8 cellular contexts compared by ENCODE assay signal in the genomic region with DNA sequence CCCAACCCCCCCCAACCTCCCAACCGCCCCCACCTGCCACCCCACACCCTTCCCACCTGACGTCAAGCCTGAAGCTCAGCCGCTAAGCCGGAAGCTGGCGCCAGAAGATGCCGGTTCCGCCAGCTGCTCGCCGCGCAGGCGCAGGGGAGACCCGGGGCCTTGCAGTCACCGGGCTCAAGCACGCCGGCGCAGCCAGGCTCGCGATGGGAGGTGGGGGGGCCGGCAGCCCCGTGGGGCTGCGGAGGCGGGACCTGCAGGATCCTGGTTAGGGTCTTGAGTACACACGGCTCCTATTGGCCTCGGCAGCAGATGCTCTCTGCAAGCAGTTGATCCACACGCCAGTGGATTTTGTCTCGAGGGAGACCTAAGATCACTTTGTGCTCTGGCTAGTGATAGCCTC. TPM values are rescaled to one million over a fixed set of nuclear protein-coding genes. Genes with fewer than 3 reads are reported as not detected.
DNase-seq lines count a peak whose midpoint lies in the region; ATAC-seq, FAIRE-seq and TF ChIP-seq lines count a peak whose summit lies in the region.

Gene LIG4 (minus strand): TSS at position 109 of the 400 bp plus-strand sequence. CDS start 4,268 bp downstream, outside the sequence.

- no peak for TF ChIP-seq CTCF in HepG2 (CRISPR knock-in tag; IDR thresholded peaks at IDR 0.05)

- H3K27me3 ChIP-seq in HepG2 (ENCODE audit: control insufficient read depth in 1 of 2, insufficient read depth in 2 of 2, low read length in 2 of 2) = no peaks in the 10 kb centered on the region; a peak in 1 of 5 replicates

- CTCF ChIA-PET in HepG2 (lab: Yijun Ruan, JAX; ENCODE audit: low intra/inter-chr PET ratio, low total read pairs) = no interaction called here

- peak within 1 kb of the TSS; percentile 74 for H3K4me2 ChIP-seq in HepG2 (ENCODE audit: low read depth, low read length)

- peak within 1 kb of the TSS; percentile 53; the same call in 1 of the 2 replicates for H3K9ac ChIP-seq in HepG2 (ENCODE audit: insufficient read depth, low read depth, low read length)

- no TSS peak for BruUV-seq in HepG2 (replicated peaks; lab: Mats Ljungman, UMichigan)

- TF ChIP-seq EP300 in HepG2 (IDR thresholded peaks at IDR 0.05; ENCODE audit: low read depth in 2 of 2, low read length in 2 of 2) (no peak), HepG2 (CRISPR knock-in tag; IDR thresholded peaks at IDR 0.05; ENCODE audit: borderline replicate concordance) (no peak)

- H3K27ac ChIP-seq in HepG2 (ENCODE audit: extremely low read length, insufficient read depth, low read length) = peak within 1 kb of the TSS; percentile 43

- peak within 1 kb of the TSS; percentile 45 to 67 (median 61) for H3K4me3 ChIP-seq in HepG2 (replicated peaks in 1 of 3; ENCODE audit: insufficient read depth in 1 of 3, low read depth in 2 of 3, low read length in 3 of 3)

- H3K79me2 ChIP-seq in HepG2 (ENCODE audit: insufficient read depth, low read length) = peaks cover 28% of the 10 kb centered on the region

- FAIRE-seq in HepG2 (lab: Jason Lieb, UNC) = peak; percentile 52

- POLR2A ChIA-PET in HepG2 (lab: Yijun Ruan, JAX) = no interaction called here

- intact Hi-C loops in HepG2 (cut with micrococcal nuclease; ENCODE audit: unreplicated experiment) = loop anchor here (5.0 kb wide), 1 partner anchor 38 kb away; no protein-coding TSS in a partner anchor

- peaks cover 32% of the 10 kb centered on the region for H3K4me1 ChIP-seq in HepG2 (ENCODE audit: insufficient read depth, low read length)

- no peaks in the 10 kb centered on the region for H3K36me3 ChIP-seq in HepG2 (replicated peaks in 1 of 2; ENCODE audit: control insufficient read depth in 1 of 2, insufficient read depth in 2 of 2, low read length in 2 of 2)

- peak; percentile 17; the same call in 1 of the 2 replicates for TF ChIP-seq RAD21 in HepG2 (CRISPR knock-in tag; IDR thresholded peaks at IDR 0.05)

- in situ Hi-C loops in HepG2 (cut with HindIII; ENCODE audit: extremely low pct_ligation_motif_present, low pct_unique_long_range_greater_than_20kb) = loop anchor here (25.0 kb wide), 1 partner anchor 1897 kb away; no protein-coding TSS in a partner anchor

- no peak within 1 kb of the TSS for H2AFZ ChIP-seq in HepG2 (ENCODE audit: low read length)

- no peaks in the 10 kb centered on the region for H4K20me1 ChIP-seq in HepG2 (ENCODE audit: insufficient read depth, low read length)

- ATAC-seq in GM19351 (IDR thresholded peaks at IDR 0.05; ENCODE audit: unreplicated experiment) (peak; percentile 62), HG03520 (IDR thresholded peaks at IDR 0.05; ENCODE audit: unreplicated experiment) (peak; percentile 59), HepG2 (peak; percentile 74)

- 2% methylated on average over 22 of the region's 26 CpGs for WGBS in HepG2 (ENCODE audit: low lambda C conversion rate)

- TF ChIP-seq POLR2A in HepG2 (IDR thresholded peaks at IDR 0.05; ENCODE audit: insufficient read depth in 1 of 2, low read depth in 2 of 2, low read length in 2 of 2) = peak; percentile 37 to 55; a peak in 2 of 4 replicates

- no peaks in the 10 kb centered on the region for H3K9me3 ChIP-seq in HepG2 (ENCODE audit: low read length)

- DNase-seq in C1 segment of cervical spinal cord (lab: John Stamatoyannopoulos, UW) (peak; percentile 9 to 94 (median 84)), NCI-H69 (lab: John Stamatoyannopoulos, UW) (peak; percentile 99), dermis blood vessel endothelial cell (peak; percentile 97), HepG2 (ENCODE audit: low spot score) (peak; percentile 79)
- peak; percentile 90 for DNase-seq in activated CD4-positive, alpha-beta T cell treated with anti-CD3 and anti-CD28 coated beads, Interleukin-2, amount 50 U/mL, for 1 hour
- peak; percentile 82 for DNase-seq in stimulated activated CD4-positive, alpha-beta T cell treated with anti-CD3 and anti-CD28 coated beads, Interleukin-2, amount 100 ng/mL, for 48 hours

TF ChIP-seq in HepG2, 621 proteins besides CTCF, POLR2A, EP300 and RAD21 (continues in another document):
- TF ChIP-seq KDM5B (CRISPR knock-in tag; IDR thresholded peaks at IDR 0.05; ENCODE audit: borderline replicate concordance) (no peak), POLR2AphosphoS2 (IDR thresholded peaks at IDR 0.05; ENCODE audit: low read depth, low read length) (no peak), ZBTB7B (CRISPR knock-in tag; IDR thresholded peaks at IDR 0.05) (no peak), NFE2L1 (CRISPR knock-in tag; IDR thresholded peaks at IDR 0.05; ENCODE audit: borderline replicate concordance) (no peak), RORA (CRISPR knock-in tag; IDR thresholded peaks at IDR 0.05) (no peak), ATF7 (IDR thresholded peaks at IDR 0.05) (no peak), ATF7 (CRISPR knock-in tag; IDR thresholded peaks at IDR 0.05) (no peak), ZNF749 (CRISPR knock-in tag; IDR thresholded peaks at IDR 0.05; ENCODE audit: borderline replicate concordance) (no peak), POLR2AphosphoS5 (IDR thresholded peaks at IDR 0.05; ENCODE audit: low read depth, low read length) (no peak), GATAD2A (CRISPR knock-in tag; IDR thresholded peaks at IDR 0.05) (no peak), ZKSCAN1 (IDR thresholded peaks at IDR 0.05; ENCODE audit: low read length) (no peak), FOXM1 (CRISPR knock-in tag; IDR thresholded peaks at IDR 0.05) (no peak), SAP130 (CRISPR knock-in tag; IDR thresholded peaks at IDR 0.05; ENCODE audit: low read depth) (peak; percentile 91), RBM22 (optimal IDR thresholded peaks at IDR 0.05; ENCODE audit: low read length) (no peak), NR1H2 (CRISPR knock-in tag; IDR thresholded peaks at IDR 0.05; ENCODE audit: borderline replicate concordance, low read depth) (no peak), RFX3 (CRISPR knock-in tag; IDR thresholded peaks at IDR 0.05) (no peak)
- TF ChIP-seq, protein P1, sequence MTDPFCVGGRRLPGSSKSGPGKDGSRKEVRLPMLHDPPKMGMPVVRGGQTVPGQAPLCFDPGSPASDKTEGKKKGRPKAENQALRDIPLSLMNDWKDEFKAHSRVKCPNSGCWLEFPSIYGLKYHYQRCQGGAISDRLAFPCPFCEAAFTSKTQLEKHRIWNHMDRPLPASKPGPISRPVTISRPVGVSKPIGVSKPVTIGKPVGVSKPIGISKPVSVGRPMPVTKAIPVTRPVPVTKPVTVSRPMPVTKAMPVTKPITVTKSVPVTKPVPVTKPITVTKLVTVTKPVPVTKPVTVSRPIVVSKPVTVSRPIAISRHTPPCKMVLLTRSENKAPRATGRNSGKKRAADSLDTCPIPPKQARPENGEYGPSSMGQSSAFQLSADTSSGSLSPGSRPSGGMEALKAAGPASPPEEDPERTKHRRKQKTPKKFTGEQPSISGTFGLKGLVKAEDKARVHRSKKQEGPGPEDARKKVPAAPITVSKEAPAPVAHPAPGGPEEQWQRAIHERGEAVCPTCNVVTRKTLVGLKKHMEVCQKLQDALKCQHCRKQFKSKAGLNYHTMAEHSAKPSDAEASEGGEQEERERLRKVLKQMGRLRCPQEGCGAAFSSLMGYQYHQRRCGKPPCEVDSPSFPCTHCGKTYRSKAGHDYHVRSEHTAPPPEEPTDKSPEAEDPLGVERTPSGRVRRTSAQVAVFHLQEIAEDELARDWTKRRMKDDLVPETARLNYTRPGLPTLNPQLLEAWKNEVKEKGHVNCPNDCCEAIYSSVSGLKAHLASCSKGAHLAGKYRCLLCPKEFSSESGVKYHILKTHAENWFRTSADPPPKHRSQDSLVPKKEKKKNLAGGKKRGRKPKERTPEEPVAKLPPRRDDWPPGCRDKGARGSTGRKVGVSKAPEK (CRISPR knock-in tag; IDR thresholded peaks at IDR 0.05; ENCODE audit: borderline replicate concordance) = no peak
- TF ChIP-seq, protein P2, sequence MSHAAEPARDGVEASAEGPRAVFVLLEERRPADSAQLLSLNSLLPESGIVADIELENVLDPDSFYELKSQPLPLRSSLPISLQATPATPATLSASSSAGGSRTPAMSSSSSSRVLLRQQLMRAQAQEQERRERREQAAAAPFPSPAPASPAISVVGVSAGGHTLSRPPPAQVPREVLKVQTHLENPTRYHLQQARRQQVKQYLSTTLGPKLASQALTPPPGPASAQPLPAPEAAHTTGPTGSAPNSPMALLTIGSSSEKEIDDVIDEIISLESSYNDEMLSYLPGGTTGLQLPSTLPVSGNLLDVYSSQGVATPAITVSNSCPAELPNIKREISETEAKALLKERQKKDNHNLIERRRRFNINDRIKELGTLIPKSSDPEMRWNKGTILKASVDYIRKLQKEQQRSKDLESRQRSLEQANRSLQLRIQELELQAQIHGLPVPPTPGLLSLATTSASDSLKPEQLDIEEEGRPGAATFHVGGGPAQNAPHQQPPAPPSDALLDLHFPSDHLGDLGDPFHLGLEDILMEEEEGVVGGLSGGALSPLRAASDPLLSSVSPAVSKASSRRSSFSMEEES (CRISPR knock-in tag; IDR thresholded peaks at IDR 0.05) = no peak

RNA-seq across cellular contexts. Expression of gene LIG4, which starts in this region (rescaled TPM):
- total RNA-seq in dermis blood vessel endothelial cell (16.2 and 17.2 TPM in 2 replicates), HepG2 (2016; rRNA removed; fragmentation: Illumina TruSeq; extraction: Trizol) (4.0 and 6.5 TPM in 2 replicates)
- 0.09 and 0.20 TPM in 2 replicates for total RNA-seq in HepG2 (2016; cell fraction: cytosol; rRNA removed; fragmentation: Illumina TruSeq; extraction: Trizol; ENCODE audit: low read depth)
- total RNA-seq in HepG2 (2016; cell fraction: insoluble cytoplasmic fraction; rRNA removed; fragmentation: Illumina TruSeq; extraction: Trizol) = 3.9 and 6.1 TPM in 2 replicates
- total RNA-seq in HepG2 (2016; cell fraction: membrane; rRNA removed; fragmentation: Illumina TruSeq; extraction: Trizol) = 1.1 TPM in 2 replicates
- total RNA-seq in HepG2 (2016; cell fraction: nucleus; rRNA removed; fragmentation: Illumina TruSeq; extraction: Trizol) = 4.8 and 5.4 TPM in 2 replicates
- polyA plus RNA-seq in HepG2 (2011; rRNA removed) = 4.5 and 5.0 TPM in 2 replicates
- 1.2 and 2.0 TPM in 2 replicates for polyA plus RNA-seq in HepG2 (2011; cell fraction: cytosol; rRNA removed)
- 6.0 and 11.1 TPM in 2 replicates for polyA plus RNA-seq in HepG2 (2011; cell fraction: nucleus; rRNA removed)
- 6.3 and 7.9 TPM in 2 replicates for polyA plus RNA-seq in HepG2 (2012)
- polyA plus RNA-seq in HepG2 (2016; cell fraction: cytosol; fragmentation: Illumina TruSeq; extraction: Trizol; ENCODE audit: low read depth) = 0.09 TPM in 2 replicates
- 4.8 and 5.7 TPM in 2 replicates for polyA plus RNA-seq in HepG2 (2016; cell fraction: insoluble cytoplasmic fraction; fragmentation: Illumina TruSeq; extraction: Trizol; ENCODE audit: low read depth)
- polyA plus RNA-seq in HepG2 (2016; cell fraction: membrane; fragmentation: Illumina TruSeq; extraction: Trizol; ENCODE audit: low read depth) = 0.58 and 0.64 TPM in 2 replicates
- 11.9 and 12.1 TPM in 2 replicates for polyA plus RNA-seq in HepG2 (2016; cell fraction: nucleus; fragmentation: Illumina TruSeq; extraction: Trizol; ENCODE audit: insufficient read depth, low read depth)
- polyA minus RNA-seq in HepG2 (2011; rRNA and poly(A)+ RNA removed; ENCODE audit: low replicate concordance) = 0.88 and 2.3 TPM in 2 replicates
- 2.0 and 2.9 TPM in 2 replicates for polyA minus RNA-seq in HepG2 (2011; cell fraction: cytosol; rRNA and poly(A)+ RNA removed)
- 5.0 and 7.8 TPM in 2 replicates for polyA minus RNA-seq in HepG2 (2011; cell fraction: nucleus; rRNA and poly(A)+ RNA removed)

Comparison
In these comparisons a context has a peak if more than half of its experiments do, and no peak if none do; other contexts are left out.
1. Peak in every context shown above with its lines: DNase-seq, ATAC-seq, H3K4me3 ChIP-seq and H3K27ac ChIP-seq.